13 cellular contexts compared by ENCODE assay signal in the genomic region with DNA sequence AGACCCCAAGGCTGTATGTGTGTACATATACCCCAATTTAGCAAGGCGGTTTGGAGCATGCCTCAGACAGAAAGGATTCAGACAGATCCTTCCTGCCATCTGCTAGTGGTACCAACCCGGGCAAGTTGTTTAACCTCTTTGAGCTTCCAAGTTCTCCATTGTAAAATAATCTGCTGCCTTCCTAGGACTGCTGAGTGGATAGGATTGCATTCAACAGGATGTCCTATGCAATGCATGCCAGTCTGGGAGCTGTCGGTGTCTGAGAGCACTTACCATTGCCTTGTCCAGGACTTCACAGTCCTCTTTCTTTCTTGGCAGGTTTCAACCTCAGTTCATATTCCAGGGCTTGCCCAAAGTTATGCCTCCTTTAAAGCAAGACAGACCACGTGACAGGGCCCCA. TPM values are rescaled to one million over a fixed set of nuclear protein-coding genes. Genes with fewer than 3 reads are reported as not detected.
DNase-seq lines count a peak whose midpoint lies in the region; ATAC-seq and TF ChIP-seq lines count a peak whose summit lies in the region.
"Had no signal": no experiment of that assay in that cellular context is flagged by ENCODE, and none has a peak within 500 bp of the region (broad histone marks: within the 10 kb centered on the region; RNA-seq: fewer than 3 reads in every experiment).

No MANE protein-coding gene starts in this region.

- TF ChIP-seq POLR2A in esophagus muscularis mucosa (IDR thresholded peaks at IDR 0.05; ENCODE audit: low read depth): no peak

- peak overlapping the region in 2 of 3 experiments; percentile 22 to 28 for H3K27ac Mint-ChIP-seq in nephron
- no peak overlapping the region for H3K27ac Mint-ChIP-seq in effector memory CD8-positive, alpha-beta T cell
- H3K27ac Mint-ChIP-seq: activated B cell treated with CpG ODN at 0.5 μM for 24 hours had no signal

- no peak for DNase-seq in SJCRH30
- DNase-seq in esophagus muscularis mucosa (ENCODE audit: extremely low spot score): no peak
- no peak for DNase-seq in amniotic stem cell (lab: John Stamatoyannopoulos, UW)
- no peak for DNase-seq in effector memory CD8-positive, alpha-beta T cell
- DNase-seq: activated B cell treated with CpG ODN at 0.5 μM for 24 hours; activated T-cell treated with anti-CD3 and anti-CD28 coated beads, Interleukin-2, amount 50 U/mL, for 1 hour; DMS 273 treated with DMSO at 0.1 percent for 48 hours; stimulated activated CD4-positive, alpha-beta T cell treated with anti-CD3 and anti-CD28 coated beads, Interleukin-12 subunit alpha, Interleukin-12 subunit beta, amount 100 ng/mL, for 4 hours; upper lobe of right lung had no signal

- no peaks in the 10 kb centered on the region for H3K9me3 Mint-ChIP-seq in nephron
- no peaks in the 10 kb centered on the region for H3K9me3 Mint-ChIP-seq in effector memory CD8-positive, alpha-beta T cell
- H3K9me3 Mint-ChIP-seq: activated B cell treated with CpG ODN at 0.5 μM for 24 hours had no signal

- WGBS in esophagus muscularis mucosa: 80% methylated on average over 4 of the region's 4 CpGs

- H3K4me3 Mint-ChIP-seq in nephron: peak overlapping the region; percentile 74 to 84 (median 75)
- H3K4me3 Mint-ChIP-seq in effector memory CD8-positive, alpha-beta T cell: no peak overlapping the region
- H3K4me3 Mint-ChIP-seq: activated B cell treated with CpG ODN at 0.5 μM for 24 hours had no signal

- no peaks in the 10 kb centered on the region for H3K9me3 ChIP-seq in SJCRH30 (replicated peaks)
- H3K9me3 ChIP-seq in esophagus muscularis mucosa: no peaks in the 10 kb centered on the region
- H3K9me3 ChIP-seq: upper lobe of right lung had no signal

- H3K27ac ChIP-seq in ACC112 (ENCODE audit: low read depth, low read length) (peak overlapping the region; percentile 75), SJCRH30 (peak overlapping the region; percentile 99), esophagus muscularis mucosa (replicated peaks in 1 of 4) (peak overlapping the region in 3 of 4 donors; percentile 29 to 76 (median 44))
- H3K27ac ChIP-seq: upper lobe of right lung had no signal

- peak overlapping the region; percentile 73; the same call in 1 of the 2 replicates for H3K4me3 ChIP-seq in ACC112 (ENCODE audit: low read depth, low read length)
- peak overlapping the region; percentile 72 for H3K4me3 ChIP-seq in SJCRH30
- H3K4me3 ChIP-seq in esophagus muscularis mucosa: peak overlapping the region in 2 of 4 donors; percentile 54 to 62

- peaks cover 33% of the 10 kb centered on the region for H3K27me3 ChIP-seq in ACC112 (ENCODE audit: insufficient read depth, low read length)
- no peaks in the 10 kb centered on the region for H3K27me3 ChIP-seq in SJCRH30
- H3K27me3 ChIP-seq in esophagus muscularis mucosa: peaks cover 0 to 85% (median 14%) of the 10 kb centered on the region in 4 donors

- no peaks in the 10 kb centered on the region for H3K79me2 ChIP-seq in ACC112 (ENCODE audit: control insufficient read depth, insufficient read depth, low read length, unreplicated experiment)

- peaks cover 64% of the 10 kb centered on the region for H3K27me3 Mint-ChIP-seq in nephron (ENCODE audit: low read depth)
- H3K27me3 Mint-ChIP-seq in effector memory CD8-positive, alpha-beta T cell: peaks cover 57 to 77% of the 10 kb centered on the region in 2 donors

- TF ChIP-seq EP300 in esophagus muscularis mucosa (IDR thresholded peaks at IDR 0.05): no peak

- H3K36me3 ChIP-seq in ACC112 (ENCODE audit: insufficient read depth, low read length): no peaks in the 10 kb centered on the region
- H3K36me3 ChIP-seq in SJCRH30: no peaks in the 10 kb centered on the region
- no peaks in the 10 kb centered on the region for H3K36me3 ChIP-seq in esophagus muscularis mucosa
- H3K36me3 ChIP-seq: upper lobe of right lung had no signal

- H3K4me1 ChIP-seq in ACC112 (ENCODE audit: control insufficient read depth, insufficient read depth, low read length, unreplicated experiment): peaks cover 34% of the 10 kb centered on the region
- H3K4me1 ChIP-seq in SJCRH30: peaks cover 35% of the 10 kb centered on the region
- peaks cover 24 to 43% (median 34%) of the 10 kb centered on the region in 4 donors for H3K4me1 ChIP-seq in esophagus muscularis mucosa

- peaks cover 49% of the 10 kb centered on the region for H3K4me1 Mint-ChIP-seq in nephron
- H3K4me1 Mint-ChIP-seq in effector memory CD8-positive, alpha-beta T cell (ENCODE audit: low read depth in 2 of 2): peaks cover 0 to 8% of the 10 kb centered on the region in 2 donors
- H3K4me1 Mint-ChIP-seq: activated B cell treated with CpG ODN at 0.5 μM for 24 hours had no signal

- TF ChIP-seq CTCF in esophagus muscularis mucosa (IDR thresholded peaks at IDR 0.05): no peak
- TF ChIP-seq CTCF in nephron (IDR thresholded peaks at IDR 0.05; ENCODE audit: unreplicated experiment in 3 of 3): no peak

- intact Hi-C loops in esophagus muscularis mucosa (cut with DNase I): no loop called here

- no peaks in the 10 kb centered on the region for H3K36me3 Mint-ChIP-seq in nephron (ENCODE audit: low read depth)
- no peaks in the 10 kb centered on the region for H3K36me3 Mint-ChIP-seq in effector memory CD8-positive, alpha-beta T cell (ENCODE audit: insufficient read depth)

- no peak for ATAC-seq in HG03460 (IDR thresholded peaks at IDR 0.05; ENCODE audit: unreplicated experiment)
- ATAC-seq in effector memory CD8-positive, alpha-beta T cell (replicated peaks): no peak
- no peak for ATAC-seq in GM19397 (IDR thresholded peaks at IDR 0.05; ENCODE audit: unreplicated experiment)

- H2AFZ ChIP-seq in ACC112 (ENCODE audit: low read length, unreplicated experiment): no peak overlapping the region

RNA-seq across cellular contexts. Expression of gene CDH13, which starts 2.0 kb away (rescaled TPM):
- 30.8 and 34.5 TPM in 2 replicates for total RNA-seq in SJCRH30 (2014; rRNA removed; shearing (Covaris generic))
- 10 to 100 TPM in 2 of 4 donors, 1 to 10 TPM in 2; 3.1 to 13.5 (median 8.9) TPM for total RNA-seq in esophagus muscularis mucosa
- total RNA-seq: activated B cell treated with CpG ODN at 0.5 μM for 24 hours had no signal

Comparison
In these comparisons a context has a peak if more than half of its experiments do, and no peak if none do; other contexts are left out.
1. H3K27ac ChIP-seq: peak in every context shown above with its lines; median percentile 99 in SJCRH30; 75 in ACC112; 44 in esophagus muscularis mucosa.
2. H3K27ac Mint-ChIP-seq: peak in nephron (2 of 3); none in effector memory CD8-positive, alpha-beta T cell (0 of 2).
3. H3K4me3 Mint-ChIP-seq: peak in nephron (3 of 3); none in effector memory CD8-positive, alpha-beta T cell (0 of 2).